Comparison of ENCODE assay signal across 8 cellular contexts in the genomic region with DNA sequence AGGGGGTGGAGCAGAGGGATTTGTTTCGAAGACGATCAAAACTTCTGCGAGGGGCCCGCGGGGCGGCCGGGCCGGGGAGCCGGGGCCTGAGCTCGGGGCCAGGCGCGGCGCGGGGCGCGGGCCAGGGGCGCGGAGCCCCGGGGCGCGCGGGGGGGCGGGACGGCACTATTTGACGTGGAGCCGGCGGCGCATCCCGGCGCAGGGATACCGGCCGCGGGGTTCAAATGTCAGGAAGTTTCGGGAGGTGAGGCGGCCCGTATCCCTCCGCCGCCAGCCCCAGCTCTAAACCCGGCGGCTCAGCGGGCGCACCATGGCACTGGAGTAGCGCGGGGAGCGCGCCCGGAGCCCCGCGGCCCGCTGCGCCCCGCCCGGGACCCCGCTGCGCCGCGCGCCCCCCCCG. TPM values are rescaled to one million over a fixed set of nuclear protein-coding genes. Genes with fewer than 3 reads are reported as not detected.
DNase-seq lines count a peak whose midpoint lies in the region; ATAC-seq and TF ChIP-seq lines count a peak whose summit lies in the region.

A gene (plus strand): TSS at position 273 of the 400 bp plus-strand sequence. CDS start 522 bp downstream, outside the sequence.

- H3K27ac ChIP-seq in colonic mucosa: no peak within 1 kb of the TSS
- no peak within 1 kb of the TSS for H3K27ac ChIP-seq in naive thymus-derived CD4-positive, alpha-beta T cell (ENCODE audit: low read depth, low read length)

- no peaks in the 10 kb centered on the region for H3K27me3 Mint-ChIP-seq in Caco-2 (ENCODE audit: insufficient read depth, unreplicated experiment)
- peaks cover 44 to 80% (median 60%) of the 10 kb centered on the region in 5 donors for H3K27me3 Mint-ChIP-seq in naive thymus-derived CD4-positive, alpha-beta T cell

- H3K27me3 ChIP-seq in Caco-2 (replicated peaks; ENCODE audit: control insufficient read depth, insufficient read depth, low read length) (no peaks in the 10 kb centered on the region), colonic mucosa (peaks cover 90% of the 10 kb centered on the region)
- H3K27me3 ChIP-seq in naive thymus-derived CD4-positive, alpha-beta T cell (ENCODE audit: control insufficient read depth in 2 of 2, insufficient read depth in 2 of 2, low read length in 2 of 2): peaks cover 10 to 18% of the 10 kb centered on the region in 2 donors

- H3K36me3 ChIP-seq in Caco-2 (ENCODE audit: control insufficient read depth, insufficient read depth, low read length): no peaks in the 10 kb centered on the region
- no peaks in the 10 kb centered on the region for H3K36me3 ChIP-seq in colonic mucosa
- H3K36me3 ChIP-seq in naive thymus-derived CD4-positive, alpha-beta T cell (ENCODE audit: control insufficient read depth in 2 of 3, insufficient read depth in 3 of 3, low read length in 3 of 3): no peaks in the 10 kb centered on the region

- TF ChIP-seq CTCF in Caco-2 (IDR thresholded peaks at IDR 0.05; ENCODE audit: insufficient read depth in 1 of 2, low read depth in 1 of 2, low read length in 1 of 2, severe bottlenecking in 1 of 2, unreplicated experiment in 1 of 2) (no peak), LNCaP clone FGC (IDR thresholded peaks at IDR 0.05; ENCODE audit: control insufficient read depth, extremely low read depth, insufficient read depth) (no peak), colonic mucosa (IDR thresholded peaks at IDR 0.05) (no peak)

- H3K9ac ChIP-seq in colonic mucosa (ENCODE audit: low read depth in 2 of 2, low read length in 2 of 2): no peak within 1 kb of the TSS

- no peaks in the 10 kb centered on the region for H3K9me3 Mint-ChIP-seq in Caco-2 (ENCODE audit: unreplicated experiment)
- no peaks in the 10 kb centered on the region for H3K9me3 Mint-ChIP-seq in naive thymus-derived CD4-positive, alpha-beta T cell

- intact Hi-C loops in Caco-2 (cut with micrococcal nuclease; ENCODE audit: unreplicated experiment): loop anchor here (5.0 kb wide), 1 partner anchor 39 kb away; no protein-coding TSS in a partner anchor
- intact Hi-C loops in colonic mucosa (cut with DNase I): loop anchor here (5.0 kb wide), 2 partner anchors 79 to 169 kb away; no protein-coding TSS in a partner anchor
- intact Hi-C loops in naive thymus-derived CD4-positive, alpha-beta T cell (cut with micrococcal nuclease): loop anchor here (2.0 to 5.0 kb wide), 2 partner anchors 77 to 169 kb away; no protein-coding TSS in a partner anchor

- BruUV-seq in Caco-2 (replicated peaks; lab: Mats Ljungman, UMichigan): no TSS peak

- POLR2A ChIA-PET in Caco-2 (lab: Charles Lee): no interaction called here
- POLR2A ChIA-PET in naive thymus-derived CD4-positive, alpha-beta T cell (lab: Charles Lee): no interaction called here

- H3K4me3 ChIP-seq in Caco-2 (ENCODE audit: low read depth, low read length) (peak within 1 kb of the TSS; percentile 65), LNCaP clone FGC (ENCODE audit: low read depth, low read length) (peak within 1 kb of the TSS; percentile 43), colonic mucosa (peak within 1 kb of the TSS; percentile 9)
- no peak within 1 kb of the TSS for H3K4me3 ChIP-seq in naive thymus-derived CD4-positive, alpha-beta T cell (ENCODE audit: low read length)

- no peak for ATAC-seq in naive thymus-derived CD4-positive, alpha-beta T cell
- no peak for ATAC-seq in HG02798 (IDR thresholded peaks at IDR 0.05; ENCODE audit: poor library complexity, unreplicated experiment)
- no peak for ATAC-seq in HG02970 (IDR thresholded peaks at IDR 0.05; ENCODE audit: low FRiP score, unreplicated experiment)

- no peak within 1 kb of the TSS for H3K27ac Mint-ChIP-seq in Caco-2 (ENCODE audit: unreplicated experiment)
- H3K27ac Mint-ChIP-seq in naive thymus-derived CD4-positive, alpha-beta T cell: peak within 1 kb of the TSS in 1 of 9 donors; percentile 74

- H3K4me1 Mint-ChIP-seq in Caco-2 (ENCODE audit: low read depth, unreplicated experiment): peaks cover 7% of the 10 kb centered on the region
- H3K4me1 Mint-ChIP-seq in naive thymus-derived CD4-positive, alpha-beta T cell: peaks cover 14 to 32% (median 24%) of the 10 kb centered on the region in 7 donors

- H3K36me3 Mint-ChIP-seq in Caco-2 (ENCODE audit: insufficient read depth, unreplicated experiment): no peaks in the 10 kb centered on the region
- peaks cover 0 to 1% (median 0%) of the 10 kb centered on the region in 5 donors for H3K36me3 Mint-ChIP-seq in naive thymus-derived CD4-positive, alpha-beta T cell

- peak within 1 kb of the TSS; percentile 75 for H3K4me3 Mint-ChIP-seq in Caco-2 (ENCODE audit: unreplicated experiment)
- H3K4me3 Mint-ChIP-seq in naive thymus-derived CD4-positive, alpha-beta T cell: peak within 1 kb of the TSS; percentile 62 to 88 (median 76)

- DNase-seq in Caco-2 (peak; percentile 78 to 80), LNCaP clone FGC (ENCODE audit: low read depth) (peak; percentile 55), colonic mucosa (no peak), NCI-H1092 (lab: John Stamatoyannopoulos, UW) (no peak), AG08396 (ENCODE audit: low spot score) (no peak)
- no peak for DNase-seq in naive thymus-derived CD4-positive, alpha-beta T cell

- H3K4me1 ChIP-seq in Caco-2 (peaks cover 10% of the 10 kb centered on the region; the same call in 1 of the 2 replicates), colonic mucosa (peaks cover 8% of the 10 kb centered on the region)
- H3K4me1 ChIP-seq in naive thymus-derived CD4-positive, alpha-beta T cell (ENCODE audit: control insufficient read depth in 2 of 2, insufficient read depth in 2 of 2, low read length in 2 of 2): peaks cover 6 to 7% of the 10 kb centered on the region in 2 donors

- no peaks in the 10 kb centered on the region for H3K9me3 ChIP-seq in Caco-2
- no peaks in the 10 kb centered on the region for H3K9me3 ChIP-seq in colonic mucosa
- no peaks in the 10 kb centered on the region for H3K9me3 ChIP-seq in naive thymus-derived CD4-positive, alpha-beta T cell (ENCODE audit: control insufficient read depth in 2 of 3, low read length in 3 of 3)

- CTCF ChIA-PET in Caco-2 (lab: Charles Lee): interaction anchor here (0.8 to 1.5 kb wide), 5 partner anchors 48 to 168 kb away, joined by 4 to 6 read pairs (median 4); no protein-coding TSS in a partner anchor
- CTCF ChIA-PET in naive thymus-derived CD4-positive, alpha-beta T cell (lab: Charles Lee): no interaction called here

RNA-seq across cellular contexts. Expression of the gene that starts here (rescaled TPM):
- total RNA-seq in Caco-2 (2022) (15.5 and 17.0 TPM in 2 replicates), colonic mucosa (under 1 TPM in 1 of 2 donors, not detected in 1; 0.13 TPM)
- total RNA-seq in naive thymus-derived CD4-positive, alpha-beta T cell: not detected
- polyA plus RNA-seq in naive thymus-derived CD4-positive, alpha-beta T cell: not detected

Comparison
In these comparisons a context has a peak if more than half of its experiments do, and no peak if none do; other contexts are left out.
1. RNA of the gene that starts here (total RNA-seq): 15.5 to 17.0 TPM in Caco-2; 0.13 TPM in colonic mucosa and not detected in naive thymus-derived CD4-positive, alpha-beta T cell; every median in the first group is over 10 times any median in the second.
2. DNase-seq: peak in Caco-2 (2 of 2) and LNCaP clone FGC (single experiment); none in colonic mucosa (single experiment), naive thymus-derived CD4-positive, alpha-beta T cell (0 of 9), NCI-H1092 (single experiment) and AG08396 (single experiment).